Comparison of ENCODE assay signal across 9 cellular contexts in the genomic region with DNA sequence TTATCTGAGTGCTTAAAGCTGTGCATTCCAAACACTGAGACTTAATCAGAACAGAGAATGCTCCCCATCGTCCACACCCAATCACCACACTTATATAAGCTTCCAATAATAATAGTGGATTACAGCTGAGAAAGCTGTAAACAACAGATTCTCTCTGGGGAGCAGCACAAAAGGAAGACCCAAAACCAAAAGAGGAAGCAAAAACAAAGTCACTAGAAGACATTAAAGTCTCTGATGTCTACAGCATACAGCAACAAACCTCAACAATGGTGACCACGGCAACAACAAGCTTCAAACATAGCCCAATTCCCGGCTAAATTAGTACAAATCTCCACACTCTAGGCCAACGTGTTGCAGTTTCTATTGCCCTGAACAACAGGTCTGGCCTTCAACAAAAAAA. TPM values are rescaled to one million over a fixed set of nuclear protein-coding genes. Genes with fewer than 3 reads are reported as not detected.
DNase-seq lines count a peak whose midpoint lies in the region; ATAC-seq and TF ChIP-seq lines count a peak whose summit lies in the region.
"Had no signal": no experiment of that assay in that cellular context is flagged by ENCODE, and none has a peak within 500 bp of the region (broad histone marks: within the 10 kb centered on the region; RNA-seq: fewer than 3 reads in every experiment).

No MANE protein-coding gene starts in this region.

- DNase-seq in NAMALWA (ENCODE audit: low spot score) (peak; percentile 71), omental fat pad (ENCODE audit: low spot score) (no peak), left cardiac atrium (no peak)
- no peak for DNase-seq in activated naive CD4-positive, alpha-beta T cell treated with anti-CD3 and anti-CD28 coated beads, Interleukin-2, amount 50 U/mL, for 72 hours (ENCODE audit: low spot score in 2 of 2)
- DNase-seq: GM23248 had no signal

- ATAC-seq in GM18909 (IDR thresholded peaks at IDR 0.05; ENCODE audit: poor library complexity, unreplicated experiment) = peak; percentile 72
- ATAC-seq in HG02759 (IDR thresholded peaks at IDR 0.05; ENCODE audit: unreplicated experiment) = peak; percentile 59
- no peak for ATAC-seq in HG03039 (IDR thresholded peaks at IDR 0.05; ENCODE audit: unreplicated experiment)
- no peak for ATAC-seq in omental fat pad (ENCODE audit: low FRiP score)
- ATAC-seq in left cardiac atrium = no peak
- no peak for ATAC-seq in activated naive CD4-positive, alpha-beta T cell treated with anti-CD3 and anti-CD28 coated beads, Interleukin-2, amount 50 U/mL, for 72 hours

- H3K36me3 ChIP-seq in mesodermal cell (ENCODE audit: control insufficient read depth, insufficient read depth, low read length) = no peaks in the 10 kb centered on the region

- H3K9me3 ChIP-seq in mesodermal cell (ENCODE audit: control insufficient read depth, low read length) = no peaks in the 10 kb centered on the region

- peak overlapping the region in 1 of 2 donors; percentile 21 for H3K27ac Mint-ChIP-seq in activated naive CD4-positive, alpha-beta T cell treated with anti-CD3 and anti-CD28 coated beads, Interleukin-2, amount 50 U/mL, for 72 hours

- H3K4me1 ChIP-seq in mesodermal cell (ENCODE audit: control insufficient read depth, insufficient read depth, low read length, poor library complexity, severe bottlenecking) = peaks cover 2% of the 10 kb centered on the region

- WGBS in mesodermal cell (ENCODE audit: insufficient coverage in 2 of 2), 2 experiments = 80 to 82% methylated on average over 3 of the region's 4 CpGs

- H3K27ac ChIP-seq in mesodermal cell (ENCODE audit: low read depth, low read length, severe bottlenecking) = peak overlapping the region; percentile 83
- H3K27ac ChIP-seq: GM23248 had no signal

- no peak overlapping the region for H3K4me3 ChIP-seq in mesodermal cell (ENCODE audit: extremely low read depth, insufficient read depth, low read length, poor library complexity, severe bottlenecking)
- H3K4me3 ChIP-seq: GM23248 had no signal

- H3K36me3 Mint-ChIP-seq in activated naive CD4-positive, alpha-beta T cell treated with anti-CD3 and anti-CD28 coated beads, Interleukin-2, amount 50 U/mL, for 72 hours = peaks cover 0 to 16% of the 10 kb centered on the region in 2 donors

- intact Hi-C loops in left cardiac atrium (cut with DNase I) = no loop called here

- no peaks in the 10 kb centered on the region for H3K9me3 Mint-ChIP-seq in activated naive CD4-positive, alpha-beta T cell treated with anti-CD3 and anti-CD28 coated beads, Interleukin-2, amount 50 U/mL, for 72 hours

- TF ChIP-seq CTCF in omental fat pad (IDR thresholded peaks at IDR 0.05) = no peak

RNA-seq across cellular contexts. Expression of gene ZDHHC23, which starts 37.7 kb away (rescaled TPM):
- polyA plus RNA-seq in mesodermal cell (2013, experiment 1 of 2) = 1.5 TPM
- polyA plus RNA-seq in mesodermal cell (2013, experiment 2 of 2) = 1.2 TPM
- total RNA-seq in omental fat pad = 1 to 10 TPM; 3.2 to 5.5 (median 4.8) TPM
- 1 to 10 TPM; 2.2 TPM for total RNA-seq in left cardiac atrium
- total RNA-seq in activated naive CD4-positive, alpha-beta T cell treated with anti-CD3 and anti-CD28 coated beads, Interleukin-2, amount 50 U/mL, for 72 hours = 1 to 10 TPM; 1.7 to 5.8 TPM

Comparison
In these comparisons a context has a peak if more than half of its experiments do, and no peak if none do; other contexts are left out.
1. ATAC-seq: peak in GM18909 (single experiment) and HG02759 (single experiment); none in HG03039 (single experiment), omental fat pad (single experiment), left cardiac atrium (0 of 2) and activated naive CD4-positive, alpha-beta T cell treated with anti-CD3 and anti-CD28 coated beads, Interleukin-2, amount 50 U/mL, for 72 hours (0 of 2).